1 cellular context compared by ENCODE assay signal in the genomic region with DNA sequence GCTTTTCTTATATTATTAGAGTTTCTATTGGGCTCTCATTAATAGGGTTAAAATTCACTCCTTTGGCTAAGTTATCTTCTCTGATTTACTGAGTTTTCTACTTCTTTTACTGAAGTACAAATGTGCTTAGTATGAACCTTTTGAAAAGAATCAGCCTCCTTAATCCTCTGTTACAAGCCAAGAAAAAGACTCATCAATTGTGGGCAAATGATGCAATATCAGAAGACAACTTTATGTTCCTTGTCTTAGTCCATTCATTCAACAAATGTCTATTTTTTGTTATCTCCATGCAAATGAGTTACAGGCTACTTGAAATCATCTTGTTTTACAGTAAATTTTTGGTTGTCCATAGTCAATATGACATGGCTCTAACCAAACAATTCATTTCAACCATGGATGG.
TF ChIP-seq lines count a peak whose summit lies in the region.

No MANE protein-coding gene starts in this region.

TF ChIP-seq in IMR-90, 13 proteins besides CTCF, POLR2A, EP300 and RAD21:
- TF ChIP-seq SMC3 (IDR thresholded peaks at IDR 0.05; ENCODE audit: low read depth, low read length), result no peak
- TF ChIP-seq CEBPB (IDR thresholded peaks at IDR 0.05; ENCODE audit: low read depth, low read length), result peak; percentile 92
